In the genomic region with DNA sequence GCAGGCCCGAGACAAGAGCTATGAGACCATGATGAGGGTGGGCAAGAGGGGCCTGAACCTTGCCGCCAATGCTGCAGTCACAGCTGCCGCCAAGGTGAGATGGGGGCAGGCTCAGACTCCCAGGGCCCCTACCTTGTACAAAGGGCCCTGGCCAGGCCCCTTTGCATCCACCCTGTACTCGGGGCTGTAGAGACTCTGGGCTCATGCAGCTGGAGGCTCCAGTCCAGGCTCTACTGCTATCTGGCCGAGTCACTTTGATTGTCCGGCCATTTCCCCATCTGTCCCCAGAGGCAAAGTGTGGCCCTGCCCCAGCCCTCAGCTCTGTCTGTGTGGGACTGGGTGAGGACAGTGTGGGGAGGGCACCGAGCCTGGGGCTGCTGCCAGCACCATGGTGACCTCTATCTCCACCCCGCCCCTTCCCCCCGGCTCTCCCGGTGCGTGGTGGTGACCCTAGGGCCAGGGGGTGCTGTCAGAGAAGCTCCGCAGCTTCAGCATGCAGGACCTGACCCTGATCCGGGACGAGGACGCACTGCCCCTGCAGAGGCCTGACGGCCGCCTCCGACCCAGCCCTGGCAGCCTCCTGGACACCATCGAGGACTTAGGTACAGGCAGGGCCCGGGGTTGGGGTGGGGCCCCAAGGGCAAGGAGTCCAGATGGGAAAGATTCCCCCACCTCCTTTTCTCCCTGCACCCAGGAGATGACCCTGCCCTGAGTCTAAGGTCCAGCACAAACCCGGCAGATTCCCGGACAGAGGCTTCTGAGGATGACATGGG, we compare ENCODE assay signal across 35 cellular contexts.
"Had no signal": no experiment of that assay in that cellular context is flagged by ENCODE, and none has a peak within 500 bp of the region (broad histone marks: within the 10 kb centered on the region; RNA-seq: fewer than 3 reads in every experiment).

No MANE protein-coding gene starts in this region.

- H3K27ac ChIP-seq: adrenal gland, body of pancreas, colonic mucosa, epithelial cell of prostate, esophagus squamous epithelium, left ventricle myocardium inferior, parathyroid adenoma, psoas muscle, right atrium auricular region, tibial nerve, VCaP had no signal

- H3K36me3 Mint-ChIP-seq: activated naive CD8-positive, alpha-beta T cell treated with anti-CD3 and anti-CD28 coated beads for 36 hours; stimulated activated effector memory CD8-positive, alpha-beta T cell treated with anti-CD3 and anti-CD28 coated beads, Interleukin-12 subunit alpha, Interleukin-12 subunit beta, amount 100 ng/mL, for 72 hours had no signal

- H3K27me3 Mint-ChIP-seq: activated naive CD8-positive, alpha-beta T cell treated with anti-CD3 and anti-CD28 coated beads for 36 hours had no signal

- ATAC-seq: activated CD4-positive, CD25-positive, alpha-beta regulatory T cell treated with anti-CD3 and anti-CD28 coated beads, Interleukin-2, amount 50 U/mL, for 24 hours; body of pancreas; mucosa of descending colon; psoas muscle; stimulated activated effector memory CD8-positive, alpha-beta T cell treated with anti-CD3 and anti-CD28 coated beads, Interleukin-12 subunit alpha, Interleukin-12 subunit beta, amount 100 ng/mL, for 72 hours had no signal

- H3K27ac Mint-ChIP-seq: activated naive CD4-positive, alpha-beta T cell treated with anti-CD3 and anti-CD28 coated beads for 36 hours; activated naive CD8-positive, alpha-beta T cell treated with anti-CD3 and anti-CD28 coated beads for 36 hours; activated T-helper 1 cell treated with anti-CD3 and anti-CD28 coated beads, Interleukin-12 subunit alpha, Interleukin-12 subunit beta, Interleukin-2, Interleukin-4 antibody, amounts not matched to agents 30 ng/mL and 10 ng/mL and 1 ng/mL, durations not matched to agents 14 hours and 24 hours and 36 hours; nephron progenitor cell; T-helper 1 cell treated with Interleukin-12 subunit alpha and Interleukin-12 subunit beta and Interleukin-4 antibody, amounts not matched to agents 30 μg/mL and 1 μg/mL, for 36 hours had no signal

- H3K4me3 ChIP-seq: adrenal gland, body of pancreas, colonic mucosa, esophagus squamous epithelium, left ventricle myocardium inferior, lung, mucosa of descending colon, psoas muscle, right atrium auricular region, tibial nerve had no signal

- H3K9me3 ChIP-seq: adrenal gland, body of pancreas, colonic mucosa, esophagus squamous epithelium, left ventricle myocardium inferior, mucosa of descending colon, psoas muscle, right atrium auricular region, tibial nerve had no signal

- H3K4me3 Mint-ChIP-seq: activated naive CD4-positive, alpha-beta T cell treated with anti-CD3 and anti-CD28 coated beads for 36 hours; activated naive CD8-positive, alpha-beta T cell treated with anti-CD3 and anti-CD28 coated beads for 36 hours; activated T-helper 1 cell treated with anti-CD3 and anti-CD28 coated beads, Interleukin-12 subunit alpha, Interleukin-12 subunit beta, Interleukin-2, Interleukin-4 antibody, amounts not matched to agents 30 ng/mL and 10 ng/mL and 1 ng/mL, durations not matched to agents 14 hours and 24 hours and 36 hours; nephron progenitor cell; stimulated activated effector memory CD8-positive, alpha-beta T cell treated with anti-CD3 and anti-CD28 coated beads, Interleukin-12 subunit alpha, Interleukin-12 subunit beta, amount 100 ng/mL, for 72 hours; T-helper 1 cell treated with Interleukin-12 subunit alpha and Interleukin-12 subunit beta and Interleukin-4 antibody, amounts not matched to agents 30 μg/mL and 1 μg/mL, for 36 hours had no signal

- DNase-seq: activated CD4-positive, alpha-beta T cell treated with anti-CD3 and anti-CD28 coated beads for 48 hours; activated CD4-positive, alpha-beta T cell treated with anti-CD3 and anti-CD28 coated beads, Interleukin-2, amount 50 U/mL, for 48 hours; activated CD8-positive, alpha-beta memory T cell treated with anti-CD3 and anti-CD28 coated beads for 24 hours; activated effector memory CD4-positive, alpha-beta T cell treated with anti-CD3 and anti-CD28 coated beads, Interleukin-2, amount 50 U/mL, for 16 hours; activated naive CD4-positive, alpha-beta T cell treated with anti-CD3 and anti-CD28 coated beads for 36 hours; activated naive CD8-positive, alpha-beta T cell treated with anti-CD3 and anti-CD28 coated beads for 36 hours; aorta; body of pancreas; colonic mucosa; effector CD8-positive, alpha-beta T cell; esophagus squamous epithelium; left ventricle myocardium inferior; mesendoderm; mucosa of descending colon; nephron progenitor cell; nucleus accumbens; psoas muscle; stimulated activated CD4-positive, alpha-beta T cell treated with anti-CD3 and anti-CD28 coated beads, Interleukin-4, amount 100 ng/mL, for 24 hours; T-helper 9 cell had no signal

- H3K36me3 ChIP-seq: adrenal gland, colonic mucosa, esophagus squamous epithelium, left ventricle myocardium inferior, right atrium auricular region, tibial nerve had no signal

- H3K79me2 ChIP-seq: parathyroid adenoma had no signal

- H3K9me3 Mint-ChIP-seq: activated naive CD4-positive, alpha-beta T cell treated with anti-CD3 and anti-CD28 coated beads for 36 hours; activated naive CD8-positive, alpha-beta T cell treated with anti-CD3 and anti-CD28 coated beads for 36 hours; activated T-helper 1 cell treated with anti-CD3 and anti-CD28 coated beads, Interleukin-12 subunit alpha, Interleukin-12 subunit beta, Interleukin-2, Interleukin-4 antibody, amounts not matched to agents 30 ng/mL and 10 ng/mL and 1 ng/mL, durations not matched to agents 14 hours and 24 hours and 36 hours; nephron progenitor cell; stimulated activated effector memory CD8-positive, alpha-beta T cell treated with anti-CD3 and anti-CD28 coated beads, Interleukin-12 subunit alpha, Interleukin-12 subunit beta, amount 100 ng/mL, for 72 hours; T-helper 1 cell treated with Interleukin-12 subunit alpha and Interleukin-12 subunit beta and Interleukin-4 antibody, amounts not matched to agents 30 μg/mL and 1 μg/mL, for 36 hours had no signal

- FAIRE-seq: endometrium, frontal cortex, islet of Langerhans, TTC549, urothelium cell line had no signal

- H3K9ac ChIP-seq: parathyroid adenoma had no signal

- H2AFZ ChIP-seq: parathyroid adenoma had no signal

- H3K4me1 ChIP-seq: body of pancreas, colonic mucosa, psoas muscle had no signal

- H3K27me3 ChIP-seq: adrenal gland, body of pancreas, colonic mucosa, esophagus squamous epithelium, right atrium auricular region, tibial nerve had no signal
